In genomic region chr9:125706661-125707539, GRCh38 we compare ENCODE assay signal across 8 cellular contexts. TPM values are rescaled to one million over a fixed set of nuclear protein-coding genes. Genes with fewer than 3 reads are reported as not detected.
DNase-seq lines count a peak whose midpoint lies in the region; ATAC-seq lines count a peak whose summit lies in the region.

Gene MAPKAP1, minus strand, starts transcription at chr9:125707208. Its CDS starts 34,634 bp downstream, at chr9:125672574.

- H3K36me3 Mint-ChIP-seq in IgD-negative memory B cell: peaks cover 3% of the 10 kb centered on the region

- peaks cover 23 to 36% (median 30%) of the 10 kb centered on the region in 3 donors for H3K4me1 Mint-ChIP-seq in IgD-negative memory B cell

- H3K27ac Mint-ChIP-seq in IgD-negative memory B cell: peak within 1 kb of the TSS; percentile 78 to 94 (median 80)

- DNase-seq in DMS153 (lab: John Stamatoyannopoulos, UW) (peak; percentile 93), OCI-M1 (lab: John Stamatoyannopoulos, UW) (peak; percentile 97), activated T-cell treated with anti-CD3 and anti-CD28 coated beads for 24 hours (ENCODE audit: low read depth) (peak; percentile 93), epidermal melanocyte (ENCODE audit: insufficient read length, low spot score) (peak; percentile 95), middle frontal gyrus (ENCODE audit: extremely low spot score, low spot score) (peak; percentile 92)
- DNase-seq in stimulated activated CD8-positive, alpha-beta memory T cell treated with anti-CD3 and anti-CD28 coated beads, Interleukin-2, amount 100 ng/mL, for 1 hour (ENCODE audit: low read depth in 2 of 2): peak; percentile 87 to 91

- H3K4me3 Mint-ChIP-seq in IgD-negative memory B cell: peak within 1 kb of the TSS; percentile 83 to 95 (median 94)

- no peaks in the 10 kb centered on the region for H3K27me3 Mint-ChIP-seq in IgD-negative memory B cell

- peak; percentile 87 for ATAC-seq in GM21576 (IDR thresholded peaks at IDR 0.05; ENCODE audit: unreplicated experiment)

- no peaks in the 10 kb centered on the region for H3K9me3 Mint-ChIP-seq in IgD-negative memory B cell

RNA-seq across cellular contexts. Expression of gene MAPKAP1, which starts in this region (rescaled TPM):
- polyA plus RNA-seq in IgD-negative memory B cell: 74.7 TPM

Comparison
In these comparisons a context has a peak if more than half of its experiments do, and no peak if none do; other contexts are left out.
1. Peak in every context shown above with its lines: DNase-seq and ATAC-seq.